Comparison of ENCODE assay signal across 29 cellular contexts in the genomic region with DNA sequence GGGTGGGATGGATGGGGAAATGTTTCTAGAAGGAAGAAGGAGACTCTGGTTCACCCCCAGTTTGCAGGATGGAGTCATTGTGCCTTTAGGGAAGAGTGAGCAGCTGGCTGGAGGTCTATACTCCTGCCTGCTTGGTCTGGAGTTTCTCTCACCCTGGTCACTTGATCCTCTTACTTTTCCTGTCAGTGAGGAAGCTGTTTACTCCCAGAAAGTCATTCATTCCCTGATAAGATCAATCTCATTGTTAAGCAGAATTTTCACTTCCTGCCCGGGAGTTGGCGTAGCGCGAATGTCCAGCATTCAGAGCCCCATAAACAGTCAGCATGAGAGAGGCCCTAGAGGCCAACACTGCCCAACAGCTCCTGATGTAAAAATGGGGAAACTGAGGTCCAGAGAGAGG.
DNase-seq lines count a peak whose midpoint lies in the region; ATAC-seq and TF ChIP-seq lines count a peak whose summit lies in the region.
"Had no signal": no experiment of that assay in that cellular context is flagged by ENCODE, and none has a peak within 500 bp of the region (broad histone marks: within the 10 kb centered on the region; RNA-seq: fewer than 3 reads in every experiment).

No MANE protein-coding gene starts in this region.

- no peak overlapping the region for H3K4me3 ChIP-seq in HL-60 (replicated peaks; ENCODE audit: insufficient read depth, low read length)
- no peak overlapping the region for H3K4me3 ChIP-seq in mesodermal cell (ENCODE audit: extremely low read depth, insufficient read depth, low read length, poor library complexity, severe bottlenecking)
- H3K4me3 ChIP-seq in thyroid gland (replicated peaks in 1 of 3): no peak overlapping the region
- H3K4me3 ChIP-seq: esophagus squamous epithelium, HAP-1, lung, ovary, PC-9, smooth muscle cell had no signal

- H3K4me1 Mint-ChIP-seq in dendritic cell treated with granulocyte-macrophage colony-stimulating factor and Interleukin-4, amounts not matched to agents 40 ng/mL and 50 ng/mL, for 4 days (ENCODE audit: low read depth): peaks cover 87% of the 10 kb centered on the region
- peaks cover 72 to 91% of the 10 kb centered on the region in 2 donors for H3K4me1 Mint-ChIP-seq in stimulated activated naive B cell treated with anti-CD40 and anti-IgM and Interleukin-4, amounts not matched to agents 10 μg/mL and 1 μg/mL and 100 μg/mL, for 72 hours

- peaks cover 30% of the 10 kb centered on the region for H3K36me3 Mint-ChIP-seq in dendritic cell treated with granulocyte-macrophage colony-stimulating factor and Interleukin-4, amounts not matched to agents 40 ng/mL and 50 ng/mL, for 4 days (ENCODE audit: low read depth)
- H3K36me3 Mint-ChIP-seq in stimulated activated naive B cell treated with anti-CD40 and anti-IgM and Interleukin-4, amounts not matched to agents 10 μg/mL and 1 μg/mL and 100 μg/mL, for 72 hours: peaks cover 24 to 38% of the 10 kb centered on the region in 2 donors

- H3K36me3 ChIP-seq in mesodermal cell (ENCODE audit: control insufficient read depth, insufficient read depth, low read length) (no peaks in the 10 kb centered on the region), thyroid gland (no peaks in the 10 kb centered on the region)
- H3K36me3 ChIP-seq: BE2C, esophagus squamous epithelium, HAP-1, ovary had no signal

- H3K4me1 ChIP-seq in mesodermal cell (ENCODE audit: control insufficient read depth, insufficient read depth, low read length, poor library complexity, severe bottlenecking): peaks cover 28% of the 10 kb centered on the region
- H3K4me1 ChIP-seq in thyroid gland: no peaks in the 10 kb centered on the region
- H3K4me1 ChIP-seq: BE2C had no signal

- no peak overlapping the region for H3K4me3 Mint-ChIP-seq in dendritic cell treated with granulocyte-macrophage colony-stimulating factor and Interleukin-4, amounts not matched to agents 40 ng/mL and 50 ng/mL, for 4 days
- H3K4me3 Mint-ChIP-seq in stimulated activated naive B cell treated with anti-CD40 and anti-IgM and Interleukin-4, amounts not matched to agents 10 μg/mL and 1 μg/mL and 100 μg/mL, for 72 hours: no peak overlapping the region
- H3K4me3 Mint-ChIP-seq: activated CD4-positive, alpha-beta memory T cell treated with anti-CD3 and anti-CD28 coated beads for 36 hours; nephron; stimulated activated naive CD8-positive, alpha-beta T cell treated with anti-CD3 and anti-CD28 coated beads, Interleukin-15, Interleukin-2, amounts not matched to agents 100 ng/mL and 50 ng/mL, for 24 hours had no signal

- 60 to 62% methylated on average over 4 of the region's 4 CpGs for WGBS in mesodermal cell (ENCODE audit: insufficient coverage in 2 of 2), 2 experiments
- 44 to 61% methylated on average over 4 of the region's 4 CpGs for WGBS in thyroid gland, 2 donors

- intact Hi-C loops in dendritic cell treated with granulocyte-macrophage colony-stimulating factor and Interleukin-4, amounts not matched to agents 40 ng/mL and 50 ng/mL, for 4 days (cut with micrococcal nuclease): no loop called here
- intact Hi-C loops in cardiac septum (cut with DNase I) (no loop called here), thyroid gland (cut with DNase I) (no loop called here)

- H3K9me3 ChIP-seq in mesodermal cell (ENCODE audit: control insufficient read depth, low read length) (peaks cover 14% of the 10 kb centered on the region), thyroid gland (no peaks in the 10 kb centered on the region)
- H3K9me3 ChIP-seq: BE2C had no signal

- peak overlapping the region; percentile 68 for H3K27ac Mint-ChIP-seq in dendritic cell treated with granulocyte-macrophage colony-stimulating factor and Interleukin-4, amounts not matched to agents 40 ng/mL and 50 ng/mL, for 4 days
- peak overlapping the region; percentile 22 for H3K27ac Mint-ChIP-seq in stimulated activated naive B cell treated with anti-CD40 and anti-IgM and Interleukin-4, amounts not matched to agents 10 μg/mL and 1 μg/mL and 100 μg/mL, for 72 hours
- H3K27ac Mint-ChIP-seq: activated CD4-positive, alpha-beta memory T cell treated with anti-CD3 and anti-CD28 coated beads for 36 hours; nephron; stimulated activated naive CD8-positive, alpha-beta T cell treated with anti-CD3 and anti-CD28 coated beads, Interleukin-15, Interleukin-2, amounts not matched to agents 100 ng/mL and 50 ng/mL, for 24 hours had no signal

- no peak for ATAC-seq in stimulated activated naive B cell treated with anti-CD40 and anti-IgM and Interleukin-4, amounts not matched to agents 10 μg/mL and 1 μg/mL and 100 μg/mL, for 72 hours (replicated peaks)
- no peak for ATAC-seq in GM18867 (IDR thresholded peaks at IDR 0.05; ENCODE audit: unreplicated experiment)
- ATAC-seq: left cardiac atrium had no signal

- DNase-seq in HL-60 (ENCODE audit: low read depth in 1 of 2, low spot score in 1 of 2): no peak
- no peak for DNase-seq in stimulated activated naive B cell treated with anti-CD40 and anti-IgM and Interleukin-4, amounts not matched to agents 10 μg/mL and 1 μg/mL and 100 μg/mL, for 72 hours
- DNase-seq in cardiac septum (ENCODE audit: low spot score): no peak
- no peak for DNase-seq in H4 (ENCODE audit: low spot score)
- no peak for DNase-seq in thyroid gland
- DNase-seq: activated CD4-positive, alpha-beta memory T cell treated with anti-CD3 and anti-CD28 coated beads for 36 hours; activated CD4-positive, alpha-beta T cell treated with anti-CD3 and anti-CD28 coated beads for 1 hour; activated naive CD4-positive, alpha-beta T cell; BE2C; DMS153; esophagus squamous epithelium; foreskin melanocyte; left cardiac atrium; NCI-H1436; NCI-H2081; NCI-H526; ovary; Right ventricle myocardium superior; stimulated activated CD4-positive, alpha-beta T cell treated with anti-CD3 and anti-CD28 coated beads, Interleukin-1b, Interleukin-23, amount 100 ng/mL, for 48 hours had no signal

- TF ChIP-seq POLR2A in thyroid gland (IDR thresholded peaks at IDR 0.05): no peak

- peaks cover 32% of the 10 kb centered on the region for H3K9me3 Mint-ChIP-seq in dendritic cell treated with granulocyte-macrophage colony-stimulating factor and Interleukin-4, amounts not matched to agents 40 ng/mL and 50 ng/mL, for 4 days
- peaks cover 22 to 34% of the 10 kb centered on the region in 2 donors for H3K9me3 Mint-ChIP-seq in stimulated activated naive B cell treated with anti-CD40 and anti-IgM and Interleukin-4, amounts not matched to agents 10 μg/mL and 1 μg/mL and 100 μg/mL, for 72 hours

- H3K27me3 Mint-ChIP-seq in dendritic cell treated with granulocyte-macrophage colony-stimulating factor and Interleukin-4, amounts not matched to agents 40 ng/mL and 50 ng/mL, for 4 days: no peaks in the 10 kb centered on the region
- H3K27me3 Mint-ChIP-seq in stimulated activated naive B cell treated with anti-CD40 and anti-IgM and Interleukin-4, amounts not matched to agents 10 μg/mL and 1 μg/mL and 100 μg/mL, for 72 hours: no peaks in the 10 kb centered on the region

- no peaks in the 10 kb centered on the region for H3K27me3 ChIP-seq in HL-60 (ENCODE audit: insufficient read depth, poor library complexity, severe bottlenecking)
- H3K27me3 ChIP-seq in thyroid gland: no peaks in the 10 kb centered on the region
- H3K27me3 ChIP-seq: BE2C, esophagus squamous epithelium, ovary had no signal

- TF ChIP-seq CTCF in HL-60 (IDR thresholded peaks at IDR 0.05; ENCODE audit: insufficient read depth, low read length): no peak
- no peak for TF ChIP-seq CTCF in thyroid gland (IDR thresholded peaks at IDR 0.05)

- peak overlapping the region; percentile 44; the same call in 1 of the 2 replicates for H3K27ac ChIP-seq in HL-60 (replicated peaks)
- H3K27ac ChIP-seq in mesodermal cell (ENCODE audit: low read depth, low read length, severe bottlenecking): peak overlapping the region; percentile 53
- H3K27ac ChIP-seq in thyroid gland: no peak overlapping the region
- H3K27ac ChIP-seq: esophagus squamous epithelium, KMS-11, ovary, PC-9 had no signal

Comparison
In these comparisons a context has a peak if more than half of its experiments do, and no peak if none do; other contexts are left out.
1. H3K27ac ChIP-seq: peak in HL-60 (single experiment) and mesodermal cell (single experiment); none in thyroid gland (0 of 3).